8 cellular contexts compared by ENCODE assay signal in genomic region chr11:65625628-65626342, GRCh38. TPM values are rescaled to one million over a fixed set of nuclear protein-coding genes. Genes with fewer than 3 reads are reported as not detected.
DNase-seq lines count a peak whose midpoint lies in the region; ATAC-seq and TF ChIP-seq lines count a peak whose summit lies in the region.

No MANE protein-coding gene starts in this region.

- ATAC-seq in GM21619 (IDR thresholded peaks at IDR 0.05; ENCODE audit: unreplicated experiment) (peak; percentile 47), GM19455 (IDR thresholded peaks at IDR 0.05; ENCODE audit: unreplicated experiment) (no peak)

- no peak for DNase-seq in AG09309 (ENCODE audit: low read depth)
- DNase-seq in SHP77 treated with DMSO at 0.1 percent for 48 hours (lab: John Stamatoyannopoulos, UW) = peak; percentile 8
- DNase-seq in astrocyte of the hippocampus (ENCODE audit: low read depth, low spot score) = peak; percentile 73
- DNase-seq in hypothalamus (lab: John Stamatoyannopoulos, UW) = peak in 43 of 51 donors; percentile 11 to 79 (median 49)
- DNase-seq in stimulated activated CD4-positive, alpha-beta T cell treated with anti-CD3 and anti-CD28 coated beads, Interleukin-2, amount 100 ng/mL, for 48 hours = peak; percentile 29 to 35
- DNase-seq in mesenteric fat pad (ENCODE audit: low spot score) = no peak

- peak; percentile 50 for TF ChIP-seq CTCF in AG09309 (IDR thresholded peaks at IDR 0.05; ENCODE audit: control insufficient read depth, insufficient read depth, low read depth, low read length, missing control alignments)

- H3K4me3 ChIP-seq in AG09309 (ENCODE audit: control insufficient read depth, low read depth, low read length) = no peak overlapping the region

RNA-seq across cellular contexts. Expression of gene PCNX3, which starts 10.2 kb away (rescaled TPM):
- 30.6 TPM for total RNA-seq in mesenteric fat pad

RNA-seq across cellular contexts. Expression of gene MAP3K11, which starts 11.8 kb away (rescaled TPM):
- 67.6 TPM for total RNA-seq in mesenteric fat pad

RNA-seq across cellular contexts. Expression of gene SIPA1, which starts 12.1 kb away (rescaled TPM):
- 54.5 TPM for total RNA-seq in mesenteric fat pad

RNA-seq across cellular contexts. Expression of gene KCNK7, which starts 30.2 kb away (rescaled TPM):
- 1.5 TPM for total RNA-seq in mesenteric fat pad

RNA-seq across cellular contexts. Expression of gene RELA, which starts 36.9 kb away (rescaled TPM):
- 80.0 TPM for total RNA-seq in mesenteric fat pad

Comparison
In these comparisons a context has a peak if more than half of its experiments do, and no peak if none do; other contexts are left out.
1. DNase-seq: peak in SHP77 treated with DMSO at 0.1 percent for 48 hours (single experiment), astrocyte of the hippocampus (single experiment), hypothalamus (43 of 51) and stimulated activated CD4-positive, alpha-beta T cell treated with anti-CD3 and anti-CD28 coated beads, Interleukin-2, amount 100 ng/mL, for 48 hours (2 of 2); none in AG09309 (single experiment) and mesenteric fat pad (single experiment).